8 cellular contexts compared by ENCODE assay signal in the genomic region with DNA sequence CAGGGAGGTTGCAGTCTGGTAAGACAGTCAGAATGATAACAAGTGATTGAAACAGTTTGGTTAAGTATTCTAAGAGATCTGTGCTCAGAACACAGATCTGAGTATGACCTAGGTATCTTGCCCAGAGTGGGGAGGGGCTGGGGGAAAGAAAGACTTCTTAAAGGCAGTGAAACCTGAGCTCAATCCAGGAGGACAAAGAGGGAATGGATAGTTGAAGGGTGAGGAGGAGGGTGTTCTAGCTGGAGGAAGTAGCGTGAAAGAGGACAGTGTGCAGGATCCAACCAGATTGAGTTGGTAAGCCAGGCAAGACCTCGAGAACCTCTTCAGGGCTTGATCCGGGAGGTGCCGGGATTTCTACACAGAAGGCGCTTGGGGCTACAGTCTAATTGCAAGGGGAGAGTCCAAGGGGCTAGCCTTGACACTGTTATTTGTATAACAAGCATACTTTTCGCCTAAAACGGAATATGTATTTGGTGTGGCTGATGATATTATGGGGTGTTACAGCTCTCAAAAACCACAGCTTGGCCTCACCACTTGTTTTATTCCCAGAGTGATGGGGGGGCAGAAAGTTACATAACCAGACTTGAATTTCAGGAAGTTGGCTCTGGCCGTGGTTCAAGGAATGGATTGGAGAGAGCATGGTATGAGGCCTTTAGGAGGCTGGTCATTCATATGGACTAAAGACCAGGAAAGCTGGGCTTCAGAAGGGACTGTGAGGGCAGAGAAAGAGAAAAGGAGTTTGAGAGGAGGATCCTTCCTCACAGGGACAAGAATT. TPM values are rescaled to one million over a fixed set of nuclear protein-coding genes. Genes with fewer than 3 reads are reported as not detected.
A peak's percentile ranks its signal among the peaks of the same experiment; 100 is the strongest.
DNase-seq lines count a peak whose midpoint lies in the region; ATAC-seq and TF ChIP-seq lines count a peak whose summit lies in the region.

No MANE protein-coding gene starts in this region.

- TF ChIP-seq EP300 in transverse colon (IDR thresholded peaks at IDR 0.05; ENCODE audit: low read depth) = no peak
- no peak for TF ChIP-seq EP300 in suprapubic skin (IDR thresholded peaks at IDR 0.05)

- intact Hi-C loops in left lung (cut with DNase I) = no loop called here
- intact Hi-C loops in transverse colon (cut with DNase I; ENCODE audit: low total_unique reads) = loop anchor here (10.0 kb wide), 1 partner anchor 1634 kb away; no protein-coding TSS in a partner anchor

- DNase-seq in activated naive CD4-positive, alpha-beta T cell treated with Interleukin-2 at 50 U/mL for 16 hours = no peak
- DNase-seq in left lung = peak in 1 of 2 donors; percentile 64
- DNase-seq in transverse colon = no peak
- no peak for DNase-seq in suprapubic skin (ENCODE audit: low spot score in 2 of 2)
- no peak for DNase-seq in NCI-H748 treated with DMSO at 0.1 percent for 48 hours (lab: John Stamatoyannopoulos, UW)

- no peak for TF ChIP-seq POLR2A in transverse colon (IDR thresholded peaks at IDR 0.05)
- TF ChIP-seq POLR2A in suprapubic skin (IDR thresholded peaks at IDR 0.05) = no peak

- in situ Hi-C loops in transverse colon (cut with MboI; ENCODE audit: low pct_ligation_motif_present in 1 of 4, low pct_unique_long_range_greater_than_20kb in 1 of 4, low sequenced_read_pairs in 3 of 4) = no loop called here

- peak overlapping the region; percentile 40 for H3K4me3 Mint-ChIP-seq in activated naive CD4-positive, alpha-beta T cell treated with anti-CD3 and anti-CD28 coated beads, Interleukin-2, amount 50 U/mL, for 24 hours
- H3K4me3 Mint-ChIP-seq in activated naive CD8-positive, alpha-beta T cell = peak overlapping the region; percentile 11

- whole genome bisulfite sequencing in transverse colon (ENCODE audit: low coverage in 1 of 2), 2 donors = 75 to 82% methylated on average over 4 to 8 of the region's 8 CpGs
- WGBS in suprapubic skin = 75% methylated on average over 8 of the region's 8 CpGs

- no peaks in the 10 kb centered on the region for H3K9me3 ChIP-seq in left lung
- no peaks in the 10 kb centered on the region for H3K9me3 ChIP-seq in transverse colon
- H3K9me3 ChIP-seq in suprapubic skin = no peaks in the 10 kb centered on the region

- no peaks in the 10 kb centered on the region for H3K27me3 Mint-ChIP-seq in activated naive CD4-positive, alpha-beta T cell treated with anti-CD3 and anti-CD28 coated beads, Interleukin-2, amount 50 U/mL, for 24 hours
- no peaks in the 10 kb centered on the region for H3K27me3 Mint-ChIP-seq in activated naive CD8-positive, alpha-beta T cell

- peak overlapping the region; percentile 26 to 70 for H3K27ac ChIP-seq in left lung
- peak overlapping the region; percentile 7 to 52 (median 38) for H3K27ac ChIP-seq in transverse colon
- no peak overlapping the region for H3K27ac ChIP-seq in suprapubic skin

- H3K27me3 ChIP-seq in left lung = no peaks in the 10 kb centered on the region
- H3K27me3 ChIP-seq in transverse colon = no peaks in the 10 kb centered on the region
- no peaks in the 10 kb centered on the region for H3K27me3 ChIP-seq in suprapubic skin

- peak overlapping the region; percentile 87 for H3K27ac Mint-ChIP-seq in activated naive CD4-positive, alpha-beta T cell treated with anti-CD3 and anti-CD28 coated beads, Interleukin-2, amount 50 U/mL, for 24 hours
- peak overlapping the region; percentile 78 for H3K27ac Mint-ChIP-seq in activated naive CD8-positive, alpha-beta T cell

- H3K4me1 ChIP-seq in left lung (peaks cover 12 to 78% of the 10 kb centered on the region in 2 donors), transverse colon (peaks cover 4 to 47% (median 11%) of the 10 kb centered on the region in 4 donors), suprapubic skin (peaks cover 22% of the 10 kb centered on the region)

- peaks cover 5% of the 10 kb centered on the region for H3K36me3 Mint-ChIP-seq in activated naive CD4-positive, alpha-beta T cell treated with anti-CD3 and anti-CD28 coated beads, Interleukin-2, amount 50 U/mL, for 24 hours
- no peaks in the 10 kb centered on the region for H3K36me3 Mint-ChIP-seq in activated naive CD8-positive, alpha-beta T cell

- no peaks in the 10 kb centered on the region for H3K9me3 Mint-ChIP-seq in activated naive CD4-positive, alpha-beta T cell treated with anti-CD3 and anti-CD28 coated beads, Interleukin-2, amount 50 U/mL, for 24 hours
- H3K9me3 Mint-ChIP-seq in activated naive CD8-positive, alpha-beta T cell (ENCODE audit: low read depth) = no peaks in the 10 kb centered on the region

- no peak overlapping the region for H3K4me3 ChIP-seq in left lung
- no peak overlapping the region for H3K4me3 ChIP-seq in transverse colon
- H3K4me3 ChIP-seq in suprapubic skin = no peak overlapping the region

- peaks cover 89% of the 10 kb centered on the region for H3K4me1 Mint-ChIP-seq in activated naive CD4-positive, alpha-beta T cell treated with anti-CD3 and anti-CD28 coated beads, Interleukin-2, amount 50 U/mL, for 24 hours
- peaks cover 86% of the 10 kb centered on the region for H3K4me1 Mint-ChIP-seq in activated naive CD8-positive, alpha-beta T cell (ENCODE audit: low read depth)

- H3K36me3 ChIP-seq in left lung = no peaks in the 10 kb centered on the region
- no peaks in the 10 kb centered on the region for H3K36me3 ChIP-seq in transverse colon
- no peaks in the 10 kb centered on the region for H3K36me3 ChIP-seq in suprapubic skin

- TF ChIP-seq CTCF in left lung (IDR thresholded peaks at IDR 0.05) (no peak), transverse colon (IDR thresholded peaks at IDR 0.05) (no peak), suprapubic skin (IDR thresholded peaks at IDR 0.05) (no peak)

- ATAC-seq in left lung = peak; percentile 75
- no peak for ATAC-seq in HG03378 (IDR thresholded peaks at IDR 0.05; ENCODE audit: unreplicated experiment)

RNA-seq across cellular contexts. Expression of gene RCSD1, which starts 19.1 kb away (rescaled TPM):
- 10 to 100 TPM; 12.2 to 21.5 TPM for total RNA-seq in left lung
- total RNA-seq in transverse colon = 10 to 100 TPM in 2 of 4 donors, 1 to 10 TPM in 2; 6.0 to 29.2 (median 15.9) TPM
- 1 to 10 TPM in 3 of 4 donors, under 1 TPM in 1; 0.34 to 3.5 (median 2.0) TPM for total RNA-seq in suprapubic skin
